1 cellular context compared by ENCODE assay signal in the genomic region with DNA sequence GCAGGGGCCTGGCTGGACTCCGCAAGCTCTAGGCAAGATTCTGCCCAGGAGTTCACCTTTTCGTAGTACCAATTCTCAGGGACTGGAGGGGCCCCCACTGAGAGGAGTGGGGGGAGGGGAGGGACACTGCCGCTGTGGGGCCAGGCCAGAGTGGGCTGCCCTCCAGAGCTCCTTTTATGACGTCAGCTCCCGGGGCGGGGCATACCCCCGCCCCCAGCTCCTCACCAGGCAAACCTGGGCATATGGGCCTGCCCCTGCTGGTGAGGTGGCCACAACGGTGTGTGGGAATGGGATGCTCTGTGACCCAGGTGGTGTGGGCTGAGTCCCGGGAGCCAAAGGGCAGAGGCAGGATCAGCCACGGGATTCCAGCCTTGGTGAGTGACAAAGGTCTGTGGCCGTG.
TF ChIP-seq lines count a peak whose summit lies in the region.

No MANE protein-coding gene starts in this region.

TF ChIP-seq in HCT116, 20 proteins besides CTCF, POLR2A, EP300 and RAD21 (continued from another document):
- TF ChIP-seq, protein P1, sequence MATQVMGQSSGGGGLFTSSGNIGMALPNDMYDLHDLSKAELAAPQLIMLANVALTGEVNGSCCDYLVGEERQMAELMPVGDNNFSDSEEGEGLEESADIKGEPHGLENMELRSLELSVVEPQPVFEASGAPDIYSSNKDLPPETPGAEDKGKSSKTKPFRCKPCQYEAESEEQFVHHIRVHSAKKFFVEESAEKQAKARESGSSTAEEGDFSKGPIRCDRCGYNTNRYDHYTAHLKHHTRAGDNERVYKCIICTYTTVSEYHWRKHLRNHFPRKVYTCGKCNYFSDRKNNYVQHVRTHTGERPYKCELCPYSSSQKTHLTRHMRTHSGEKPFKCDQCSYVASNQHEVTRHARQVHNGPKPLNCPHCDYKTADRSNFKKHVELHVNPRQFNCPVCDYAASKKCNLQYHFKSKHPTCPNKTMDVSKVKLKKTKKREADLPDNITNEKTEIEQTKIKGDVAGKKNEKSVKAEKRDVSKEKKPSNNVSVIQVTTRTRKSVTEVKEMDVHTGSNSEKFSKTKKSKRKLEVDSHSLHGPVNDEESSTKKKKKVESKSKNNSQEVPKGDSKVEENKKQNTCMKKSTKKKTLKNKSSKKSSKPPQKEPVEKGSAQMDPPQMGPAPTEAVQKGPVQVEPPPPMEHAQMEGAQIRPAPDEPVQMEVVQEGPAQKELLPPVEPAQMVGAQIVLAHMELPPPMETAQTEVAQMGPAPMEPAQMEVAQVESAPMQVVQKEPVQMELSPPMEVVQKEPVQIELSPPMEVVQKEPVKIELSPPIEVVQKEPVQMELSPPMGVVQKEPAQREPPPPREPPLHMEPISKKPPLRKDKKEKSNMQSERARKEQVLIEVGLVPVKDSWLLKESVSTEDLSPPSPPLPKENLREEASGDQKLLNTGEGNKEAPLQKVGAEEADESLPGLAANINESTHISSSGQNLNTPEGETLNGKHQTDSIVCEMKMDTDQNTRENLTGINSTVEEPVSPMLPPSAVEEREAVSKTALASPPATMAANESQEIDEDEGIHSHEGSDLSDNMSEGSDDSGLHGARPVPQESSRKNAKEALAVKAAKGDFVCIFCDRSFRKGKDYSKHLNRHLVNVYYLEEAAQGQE (IDR thresholded peaks at IDR 0.05; ENCODE audit: low read depth): no peak
